ENCODE assay signal across 8 cellular contexts in the genomic region with DNA sequence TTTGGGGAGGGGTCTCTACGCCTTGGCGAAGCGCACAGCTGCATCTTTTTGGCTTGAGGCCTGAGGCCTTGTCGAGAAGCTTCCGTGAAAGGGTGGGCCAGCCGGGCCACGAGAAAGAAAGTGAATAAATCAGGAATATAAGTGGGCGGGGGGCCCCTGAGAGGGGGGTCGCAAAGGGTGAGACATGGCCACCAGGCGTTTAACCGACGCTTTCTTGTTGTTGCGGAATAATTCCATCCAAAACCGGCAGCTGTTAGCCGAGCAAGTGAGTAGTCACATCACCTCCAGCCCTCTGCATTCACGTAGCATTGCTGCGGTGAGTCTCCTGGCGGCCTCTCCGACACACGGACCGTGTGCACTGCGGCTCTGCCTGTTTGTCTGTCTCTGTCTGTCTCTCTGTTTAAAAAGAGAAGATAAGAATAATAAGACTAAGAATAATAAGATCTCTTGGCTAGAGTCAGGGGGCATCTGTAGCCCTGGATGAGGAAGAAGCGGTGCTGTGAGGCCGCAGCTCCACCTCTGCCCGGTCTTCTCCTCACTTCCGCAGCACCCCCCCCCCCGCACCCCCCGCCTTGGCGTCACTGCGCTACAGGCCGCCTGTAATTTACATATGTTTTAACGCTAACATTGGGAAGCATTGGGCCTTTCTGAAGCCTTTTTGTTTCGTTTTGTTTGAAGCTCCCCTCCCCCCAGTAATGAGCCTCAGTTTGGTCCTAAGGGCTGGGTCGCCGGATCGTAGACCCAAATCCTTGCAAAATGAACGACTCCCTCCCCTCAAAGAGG. TPM values are rescaled to one million over a fixed set of nuclear protein-coding genes. Genes with fewer than 3 reads are reported as not detected.
DNase-seq lines count a peak whose midpoint lies in the region; ATAC-seq and TF ChIP-seq lines count a peak whose summit lies in the region.

No MANE protein-coding gene starts in this region.

- H3K9me2 ChIP-seq in OCI-LY7 (ENCODE audit: insufficient read depth, low read length) = no peaks in the 10 kb centered on the region

- TF ChIP-seq EP300 in esophagus muscularis mucosa (IDR thresholded peaks at IDR 0.05) = no peak

- TF ChIP-seq POLR2A in GM18526 (IDR thresholded peaks at IDR 0.05; ENCODE audit: extremely low read depth, insufficient read length) (peak; percentile 43), esophagus muscularis mucosa (IDR thresholded peaks at IDR 0.05; ENCODE audit: low read depth) (no peak)

- CTCF ChIA-PET in OCI-LY7 (lab: Charles Lee; ENCODE audit: unreplicated experiment) = interaction anchor here (0.6 kb wide), 1 partner anchor 559 kb away, joined by 4 read pairs; no protein-coding TSS in a partner anchor

- H3K4me2 ChIP-seq in OCI-LY7 (ENCODE audit: low read length) = peak overlapping the region; percentile 97

- BruUV-seq in OCI-LY7 (replicated peaks; lab: Mats Ljungman, UMichigan) = TSS peak; percentile 98

- H3K4me1 ChIP-seq in OCI-LY7 (ENCODE audit: insufficient read depth, low read length, poor library complexity, severe bottlenecking) = peaks cover 47% of the 10 kb centered on the region
- peaks cover 49 to 84% (median 78%) of the 10 kb centered on the region in 4 donors for H3K4me1 ChIP-seq in esophagus muscularis mucosa
- H3K4me1 ChIP-seq in mucosa of rectum (ENCODE audit: control insufficient read depth in 2 of 2, insufficient read depth in 2 of 2, low read length in 2 of 2) = peaks cover 5 to 13% of the 10 kb centered on the region in 2 donors
- peaks cover 51% of the 10 kb centered on the region for H3K4me1 ChIP-seq in stomach smooth muscle (ENCODE audit: control insufficient read depth, insufficient read depth, low read length)

- H4K20me1 ChIP-seq in OCI-LY7 (ENCODE audit: insufficient read depth, low read length) = peaks cover 49% of the 10 kb centered on the region

- H3K4me3 Mint-ChIP-seq in activated T-helper 1 cell treated with anti-CD3 and anti-CD28 coated beads, Interleukin-12 subunit alpha, Interleukin-12 subunit beta, Interleukin-2, Interleukin-4 antibody, amounts not matched to agents 30 ng/mL and 10 ng/mL and 1 ng/mL, durations not matched to agents 14 hours and 24 hours and 36 hours = peak overlapping the region; percentile 94

- DNase-seq in AG08396 (ENCODE audit: low spot score) (peak; percentile 82), OCI-LY7 (ENCODE audit: low spot score) (peak; percentile 79), esophagus muscularis mucosa (ENCODE audit: extremely low spot score) (peak; percentile 94)
- DNase-seq in activated T-helper 1 cell treated with anti-CD3 and anti-CD28 coated beads, Interleukin-12 subunit alpha, Interleukin-12 subunit beta, Interleukin-2, Interleukin-4 antibody, amounts not matched to agents 30 ng/mL and 10 ng/mL and 1 ng/mL, durations not matched to agents 14 hours and 24 hours and 36 hours (ENCODE audit: low spot score) = peak; percentile 65

- H3K4me3 ChIP-seq in OCI-LY7 (ENCODE audit: low read depth, low read length, poor library complexity, severe bottlenecking) (peak overlapping the region; percentile 98), esophagus muscularis mucosa (peak overlapping the region; percentile 81 to 88 (median 84)), mucosa of rectum (ENCODE audit: low read length in 2 of 2) (peak overlapping the region; percentile 80 to 97), stomach smooth muscle (ENCODE audit: low read length in 2 of 2) (peak overlapping the region; percentile 98)

- peak overlapping the region; percentile 89 to 98 for H3K9ac ChIP-seq in mucosa of rectum (ENCODE audit: low read depth in 1 of 2, low read length in 2 of 2)
- peak overlapping the region; percentile 94 to 99 for H3K9ac ChIP-seq in stomach smooth muscle (ENCODE audit: low read length in 2 of 2)

- no peak for TF ChIP-seq CTCF in OCI-LY7 (conservative IDR thresholded peaks at IDR 0.05; ENCODE audit: low read length)
- TF ChIP-seq CTCF in esophagus muscularis mucosa (IDR thresholded peaks at IDR 0.05) = no peak

- peak overlapping the region; percentile 97 for H3K27ac Mint-ChIP-seq in activated T-helper 1 cell treated with anti-CD3 and anti-CD28 coated beads, Interleukin-12 subunit alpha, Interleukin-12 subunit beta, Interleukin-2, Interleukin-4 antibody, amounts not matched to agents 30 ng/mL and 10 ng/mL and 1 ng/mL, durations not matched to agents 14 hours and 24 hours and 36 hours

- no peaks in the 10 kb centered on the region for H3K27me3 ChIP-seq in esophagus muscularis mucosa
- no peaks in the 10 kb centered on the region for H3K27me3 ChIP-seq in mucosa of rectum (ENCODE audit: control insufficient read depth in 2 of 2, insufficient read depth in 2 of 2, low read length in 2 of 2)
- no peaks in the 10 kb centered on the region for H3K27me3 ChIP-seq in stomach smooth muscle (ENCODE audit: control insufficient read depth in 1 of 2, insufficient read depth in 2 of 2, low read length in 2 of 2)

- intact Hi-C loops in OCI-LY7 (cut with micrococcal nuclease; ENCODE audit: unreplicated experiment) = loop anchor here (2.0 to 10.0 kb wide), 4 partner anchors 40 to 415 kb away; partner anchors contain the start of genes CTSZ, NPEPL1 and PRELID3B
- intact Hi-C loops in activated T-helper 1 cell treated with anti-CD3 and anti-CD28 coated beads, Interleukin-12 subunit alpha, Interleukin-12 subunit beta, Interleukin-2, Interleukin-4 antibody, amounts not matched to agents 30 ng/mL and 10 ng/mL and 1 ng/mL, durations not matched to agents 14 hours and 24 hours and 36 hours (cut with micrococcal nuclease) = loop anchor here (1.0 to 10.0 kb wide), 16 partner anchors 9 to 1290 kb away; partner anchors contain the start of genes ATP5F1E, FAM217B, NPEPL1 and PPP1R3D
- intact Hi-C loops in esophagus muscularis mucosa (cut with DNase I) = loop anchor here (2.0 to 5.0 kb wide), 3 partner anchors 41 to 170 kb away; partner anchors contain the start of gene NPEPL1

- H3K27ac ChIP-seq in OCI-LY7 (ENCODE audit: low read depth, low read length, poor library complexity, severe bottlenecking) (peak overlapping the region; percentile 74), esophagus muscularis mucosa (replicated peaks in 1 of 4) (peak overlapping the region; percentile 88 to 98 (median 95)), mucosa of rectum (ENCODE audit: low read depth in 2 of 2, low read length in 2 of 2) (peak overlapping the region; percentile 95 to 99), stomach smooth muscle (ENCODE audit: low read length) (peak overlapping the region; percentile 86)

- H3K36me3 Mint-ChIP-seq in activated T-helper 1 cell treated with anti-CD3 and anti-CD28 coated beads, Interleukin-12 subunit alpha, Interleukin-12 subunit beta, Interleukin-2, Interleukin-4 antibody, amounts not matched to agents 30 ng/mL and 10 ng/mL and 1 ng/mL, durations not matched to agents 14 hours and 24 hours and 36 hours (ENCODE audit: low read depth) = peaks cover 20% of the 10 kb centered on the region

- peak overlapping the region; percentile 22; the same call in 1 of the 2 replicates for H2AFZ ChIP-seq in OCI-LY7 (ENCODE audit: low read length)

- H3K79me2 ChIP-seq in OCI-LY7 (ENCODE audit: insufficient read depth, low read depth, low read length) = peaks cover 60% of the 10 kb centered on the region

- WGBS in esophagus muscularis mucosa = under 1% methylated on average over 36 of the region's 37 CpGs

- H3K4me1 Mint-ChIP-seq in activated T-helper 1 cell treated with anti-CD3 and anti-CD28 coated beads, Interleukin-12 subunit alpha, Interleukin-12 subunit beta, Interleukin-2, Interleukin-4 antibody, amounts not matched to agents 30 ng/mL and 10 ng/mL and 1 ng/mL, durations not matched to agents 14 hours and 24 hours and 36 hours (ENCODE audit: low read depth) = peaks cover 36% of the 10 kb centered on the region

- POLR2A ChIA-PET in OCI-LY7 (lab: Charles Lee) = interaction anchor here (0.6 to 1.8 kb wide), 6 partner anchors 13 to 331 kb away, joined by 3 to 11 read pairs (median 4); no protein-coding TSS in a partner anchor

- no peaks in the 10 kb centered on the region for H3K9me3 Mint-ChIP-seq in activated T-helper 1 cell treated with anti-CD3 and anti-CD28 coated beads, Interleukin-12 subunit alpha, Interleukin-12 subunit beta, Interleukin-2, Interleukin-4 antibody, amounts not matched to agents 30 ng/mL and 10 ng/mL and 1 ng/mL, durations not matched to agents 14 hours and 24 hours and 36 hours

- peaks cover 15% of the 10 kb centered on the region for H3K36me3 ChIP-seq in OCI-LY7 (ENCODE audit: insufficient read depth, low read length)
- H3K36me3 ChIP-seq in esophagus muscularis mucosa = no peaks in the 10 kb centered on the region
- no peaks in the 10 kb centered on the region for H3K36me3 ChIP-seq in mucosa of rectum (ENCODE audit: control insufficient read depth in 2 of 2, insufficient read depth in 2 of 2, low read length in 2 of 2)
- no peaks in the 10 kb centered on the region for H3K36me3 ChIP-seq in stomach smooth muscle (ENCODE audit: control insufficient read depth in 2 of 2, insufficient read depth in 2 of 2, low read length in 2 of 2)

- peak; percentile 49 for ATAC-seq in HG03196 (IDR thresholded peaks at IDR 0.05; ENCODE audit: unreplicated experiment)

- no peaks in the 10 kb centered on the region for H3K9me3 ChIP-seq in OCI-LY7 (ENCODE audit: low read length)
- no peaks in the 10 kb centered on the region for H3K9me3 ChIP-seq in esophagus muscularis mucosa
- no peaks in the 10 kb centered on the region for H3K9me3 ChIP-seq in mucosa of rectum (ENCODE audit: control insufficient read depth in 2 of 2, low read length in 2 of 2)
- no peaks in the 10 kb centered on the region for H3K9me3 ChIP-seq in stomach smooth muscle (ENCODE audit: control insufficient read depth in 2 of 2, low read length in 2 of 2)

- no peaks in the 10 kb centered on the region for H3K27me3 Mint-ChIP-seq in activated T-helper 1 cell treated with anti-CD3 and anti-CD28 coated beads, Interleukin-12 subunit alpha, Interleukin-12 subunit beta, Interleukin-2, Interleukin-4 antibody, amounts not matched to agents 30 ng/mL and 10 ng/mL and 1 ng/mL, durations not matched to agents 14 hours and 24 hours and 36 hours (ENCODE audit: insufficient read depth)

RNA-seq across cellular contexts. Expression of gene STX16, which starts 0.9 kb away (rescaled TPM):
- 48.2 and 50.5 TPM in 2 replicates for total RNA-seq in OCI-LY7 (2014; rRNA removed; shearing (Covaris generic))
- total RNA-seq in OCI-LY7 (2022) = 84.2 and 89.5 TPM in 2 replicates
- total RNA-seq in activated T-helper 1 cell treated with anti-CD3 and anti-CD28 coated beads, Interleukin-12 subunit alpha, Interleukin-12 subunit beta, Interleukin-2, Interleukin-4 antibody, amounts not matched to agents 30 ng/mL and 10 ng/mL and 1 ng/mL, durations not matched to agents 14 hours and 24 hours and 36 hours = 99.9 and 102 TPM in 2 replicates
- total RNA-seq in esophagus muscularis mucosa = 10 to 100 TPM; 36.6 to 57.7 (median 43.5) TPM

RNA-seq across cellular contexts. Expression of gene NPEPL1, which starts 40.6 kb away (rescaled TPM):
- total RNA-seq in OCI-LY7 (2014; rRNA removed; shearing (Covaris generic)) = 3.4 and 4.7 TPM in 2 replicates
- total RNA-seq in OCI-LY7 (2022) = 9.6 and 11.5 TPM in 2 replicates
- 20.6 and 22.9 TPM in 2 replicates for total RNA-seq in activated T-helper 1 cell treated with anti-CD3 and anti-CD28 coated beads, Interleukin-12 subunit alpha, Interleukin-12 subunit beta, Interleukin-2, Interleukin-4 antibody, amounts not matched to agents 30 ng/mL and 10 ng/mL and 1 ng/mL, durations not matched to agents 14 hours and 24 hours and 36 hours
- total RNA-seq in esophagus muscularis mucosa = 10 to 100 TPM; 29.0 to 59.0 (median 50.5) TPM

Comparison
In these comparisons a context has a peak if more than half of its experiments do, and no peak if none do; other contexts are left out.
1. Peak in every context shown above with its lines: DNase-seq, ATAC-seq, H3K4me3 ChIP-seq and H3K27ac ChIP-seq.